In the genomic region with DNA sequence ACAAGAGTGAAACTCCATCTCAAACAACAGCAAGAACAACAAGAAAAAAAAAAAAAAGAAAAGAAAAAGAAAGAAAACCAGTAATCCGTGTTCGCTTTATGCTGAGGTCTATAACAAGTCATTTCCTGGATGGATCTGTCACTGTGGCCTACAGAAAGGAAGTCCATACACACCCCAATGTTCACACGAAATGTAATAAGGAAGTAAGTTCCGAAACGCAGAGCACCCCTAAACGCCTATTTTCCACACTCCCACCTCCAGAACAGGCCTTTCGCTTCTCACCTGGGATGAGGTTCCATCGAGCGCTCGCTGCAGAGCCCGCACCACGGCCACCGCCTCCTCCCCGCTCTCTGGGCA, we compare ENCODE assay signal across 6 cellular contexts. TPM values are rescaled to one million over a fixed set of nuclear protein-coding genes. Genes with fewer than 3 reads are reported as not detected.
DNase-seq lines count a peak whose midpoint lies in the region; ATAC-seq and TF ChIP-seq lines count a peak whose summit lies in the region.

No MANE protein-coding gene starts in this region.

- CTCF ChIA-PET in A673 (lab: Charles Lee) = no interaction called here

- H3K27me3 ChIP-seq in A673 (replicated peaks; ENCODE audit: insufficient read depth, low read depth, low read length, poor library complexity) = no peaks in the 10 kb centered on the region

- H3K4me1 Mint-ChIP-seq in activated naive CD8-positive, alpha-beta T cell (ENCODE audit: low read depth) = peaks cover 27% of the 10 kb centered on the region

- H3K27ac ChIP-seq in A673 (ENCODE audit: low read depth, low read length, poor library complexity, severe bottlenecking) = peak overlapping the region; percentile 91
- H3K27ac ChIP-seq in mesodermal cell (ENCODE audit: low read depth, low read length, severe bottlenecking) = peak overlapping the region; percentile 91

- POLR2A ChIA-PET in A673 (lab: Charles Lee; ENCODE audit: low non-redundant PET) = no interaction called here

- intact Hi-C loops in A673 (cut with micrococcal nuclease; ENCODE audit: unreplicated experiment) = no loop called here

- H3K4me3 ChIP-seq in A673 (ENCODE audit: low read depth, low read length, poor library complexity, severe bottlenecking) (peak overlapping the region; percentile 98), mesodermal cell (ENCODE audit: extremely low read depth, insufficient read depth, low read length, poor library complexity, severe bottlenecking) (peak overlapping the region; percentile 98)

- peak overlapping the region; percentile 99 for H3K27ac Mint-ChIP-seq in activated naive CD8-positive, alpha-beta T cell

- peak overlapping the region; percentile 99 for H3K4me3 Mint-ChIP-seq in activated naive CD8-positive, alpha-beta T cell

- H3K36me3 ChIP-seq in A673 (ENCODE audit: insufficient read depth, low read length, poor library complexity, severe bottlenecking) (peaks cover 2% of the 10 kb centered on the region), mesodermal cell (ENCODE audit: control insufficient read depth, insufficient read depth, low read length) (peaks cover 36% of the 10 kb centered on the region)

- no TSS peak for BruUV-seq in A673 (replicated peaks; lab: Mats Ljungman, UMichigan)

- no peak for TF ChIP-seq CTCF in A673 (conservative IDR thresholded peaks at IDR 0.05; ENCODE audit: low read depth, low read length)
- no peak for TF ChIP-seq CTCF in GM10266 (IDR thresholded peaks at IDR 0.05; ENCODE audit: control insufficient read depth, insufficient read depth, low read depth, missing control alignments)

- H3K4me1 ChIP-seq in A673 (ENCODE audit: insufficient read depth, low read length, poor library complexity, severe bottlenecking) (peaks cover 5% of the 10 kb centered on the region), mesodermal cell (ENCODE audit: control insufficient read depth, insufficient read depth, low read length, poor library complexity, severe bottlenecking) (peaks cover 4% of the 10 kb centered on the region)

- WGBS in mesodermal cell (ENCODE audit: insufficient coverage in 2 of 2), 2 experiments = 1 to 2% methylated on average over 9 to 11 of the region's 14 CpGs

- H3K9me3 ChIP-seq in A673 (ENCODE audit: low read depth, low read length, poor library complexity, severe bottlenecking) (peaks cover 4% of the 10 kb centered on the region), mesodermal cell (ENCODE audit: control insufficient read depth, low read length) (peaks cover 2% of the 10 kb centered on the region)

- DNase-seq in A673 (ENCODE audit: low spot score) (no peak), GM10266 (ENCODE audit: extremely low spot score) (no peak), NCI-H2081 treated with DMSO at 0.1 percent for 48 hours (lab: John Stamatoyannopoulos, UW) (no peak)

- H3K27me3 Mint-ChIP-seq in activated naive CD8-positive, alpha-beta T cell = no peaks in the 10 kb centered on the region

- no peaks in the 10 kb centered on the region for H3K9me3 Mint-ChIP-seq in activated naive CD8-positive, alpha-beta T cell (ENCODE audit: low read depth)

- peak; percentile 13 for ATAC-seq in HG02642 (IDR thresholded peaks at IDR 0.05; ENCODE audit: poor library complexity, unreplicated experiment)

- H3K36me3 Mint-ChIP-seq in activated naive CD8-positive, alpha-beta T cell = peaks cover 9% of the 10 kb centered on the region

RNA-seq across cellular contexts. Expression of a gene that starts 0.7 kb away (rescaled TPM):
- total RNA-seq in A673 (2021) = 19.3 and 20.2 TPM in 2 replicates
- polyA plus RNA-seq in mesodermal cell (2013, experiment 1 of 2) = 14.2 TPM
- polyA plus RNA-seq in mesodermal cell (2013, experiment 2 of 2) = 13.1 TPM

RNA-seq across cellular contexts. Expression of a gene that starts 5.1 kb away (rescaled TPM):
- 13.3 and 13.4 TPM in 2 replicates for total RNA-seq in A673 (2021)
- polyA plus RNA-seq in mesodermal cell (2013, experiment 1 of 2) = 15.0 TPM
- 15.1 TPM for polyA plus RNA-seq in mesodermal cell (2013, experiment 2 of 2)

RNA-seq across cellular contexts. Expression of a gene that starts 26.6 kb away (rescaled TPM):
- 17.0 and 18.2 TPM in 2 replicates for total RNA-seq in A673 (2021)
- 8.5 TPM for polyA plus RNA-seq in mesodermal cell (2013, experiment 1 of 2)
- 7.0 TPM for polyA plus RNA-seq in mesodermal cell (2013, experiment 2 of 2)

RNA-seq across cellular contexts. Expression of a gene that starts 33.4 kb away (rescaled TPM):
- 411 and 461 TPM in 2 replicates for total RNA-seq in A673 (2021)
- polyA plus RNA-seq in mesodermal cell (2013, experiment 1 of 2) = 530 TPM
- polyA plus RNA-seq in mesodermal cell (2013, experiment 2 of 2) = 463 TPM

RNA-seq across cellular contexts. Expression of a gene that starts 52.6 kb away (rescaled TPM):
- 6.1 and 8.4 TPM in 2 replicates for total RNA-seq in A673 (2021)
- 9.9 TPM for polyA plus RNA-seq in mesodermal cell (2013, experiment 1 of 2)
- 11.7 TPM for polyA plus RNA-seq in mesodermal cell (2013, experiment 2 of 2)
